ENCODE assay signal across 8 cellular contexts in genomic region chr1:153568367-153569099, GRCh38. TPM values are rescaled to one million over a fixed set of nuclear protein-coding genes. Genes with fewer than 3 reads are reported as not detected.
DNase-seq lines count a peak whose midpoint lies in the region; ATAC-seq, FAIRE-seq and TF ChIP-seq lines count a peak whose summit lies in the region.

No MANE protein-coding gene starts in this region.

- peak; percentile 99 for TF ChIP-seq CTCF in GM12872 (IDR thresholded peaks at IDR 0.05; ENCODE audit: insufficient read depth, low read depth, low read length)
- peak; percentile 95 for TF ChIP-seq CTCF in astrocyte (IDR thresholded peaks at IDR 0.05; ENCODE audit: insufficient read depth, low read depth, low read length)

- H3K9me3 Mint-ChIP-seq in astrocyte (ENCODE audit: unreplicated experiment) = no peaks in the 10 kb centered on the region

- H3K36me3 ChIP-seq in astrocyte (ENCODE audit: insufficient read depth, low read length) = no peaks in the 10 kb centered on the region
- no peaks in the 10 kb centered on the region for H3K36me3 ChIP-seq in rectal smooth muscle tissue (ENCODE audit: control insufficient read depth, insufficient read depth, low read length)
- H3K36me3 ChIP-seq in aorta (ENCODE audit: control insufficient read depth in 1 of 2, insufficient read depth in 2 of 2, low read length in 1 of 2) = no peaks in the 10 kb centered on the region

- H4K20me1 ChIP-seq in astrocyte (ENCODE audit: insufficient read depth, low read length) = no peaks in the 10 kb centered on the region

- 6% methylated on average over 25 of the region's 25 CpGs for WGBS in aorta, 2 donors

- H3K4me3 Mint-ChIP-seq in astrocyte (ENCODE audit: unreplicated experiment) = peak overlapping the region; percentile 22

- H3K4me1 ChIP-seq in astrocyte (ENCODE audit: insufficient read depth, low read length) = peaks cover 60% of the 10 kb centered on the region
- peaks cover 31% of the 10 kb centered on the region for H3K4me1 ChIP-seq in rectal smooth muscle tissue (ENCODE audit: control insufficient read depth, insufficient read depth, low read length)
- H3K4me1 ChIP-seq in aorta (ENCODE audit: control insufficient read depth in 1 of 2, insufficient read depth in 2 of 2, low read length in 2 of 2) = no peaks in the 10 kb centered on the region

- H3K27ac Mint-ChIP-seq in astrocyte (ENCODE audit: unreplicated experiment) = peak overlapping the region; percentile 98

- H3K4me1 Mint-ChIP-seq in astrocyte (ENCODE audit: low read depth, unreplicated experiment) = peaks cover 40% of the 10 kb centered on the region

- H3K27ac ChIP-seq in astrocyte (ENCODE audit: low read depth, low read length) (peak overlapping the region; percentile 100), rectal smooth muscle tissue (ENCODE audit: low read depth, low read length) (peak overlapping the region; percentile 53), aorta (ENCODE audit: low read depth in 1 of 2, low read length in 2 of 2) (peak overlapping the region; percentile 17 to 60)

- DNase-seq in NCI-H187 treated with DMSO at 0.1 percent for 48 hours (lab: John Stamatoyannopoulos, UW) (peak; percentile 90), T-helper 9 cell (peak; percentile 77), astrocyte (ENCODE audit: low read depth) (peak; percentile 75), hepatic stellate cell (ENCODE audit: low spot score) (peak; percentile 91), aorta (peak; percentile 92 to 97)

- no peaks in the 10 kb centered on the region for H3K79me2 ChIP-seq in astrocyte (ENCODE audit: insufficient read depth, low read length)

- peaks cover 1% of the 10 kb centered on the region for H3K36me3 Mint-ChIP-seq in astrocyte (ENCODE audit: low read depth, unreplicated experiment)

- H3K9me3 ChIP-seq in astrocyte (ENCODE audit: insufficient read depth, low read depth, low read length) (no peaks in the 10 kb centered on the region), aorta (ENCODE audit: control insufficient read depth, low read length) (no peaks in the 10 kb centered on the region)

- peak overlapping the region; percentile 71 for H3K4me2 ChIP-seq in astrocyte (ENCODE audit: low read length)

- intact Hi-C loops in aorta (cut with DNase I) = loop anchor here (1.0 to 2.0 kb wide), 3 partner anchors 35 to 57 kb away; no protein-coding TSS in a partner anchor

- no peaks in the 10 kb centered on the region for H3K27me3 Mint-ChIP-seq in astrocyte (ENCODE audit: low read depth, unreplicated experiment)

- no peaks in the 10 kb centered on the region for H3K27me3 ChIP-seq in astrocyte (ENCODE audit: insufficient read depth, low read length)
- H3K27me3 ChIP-seq in rectal smooth muscle tissue (ENCODE audit: control insufficient read depth, insufficient read depth, low read length) = no peaks in the 10 kb centered on the region
- no peaks in the 10 kb centered on the region for H3K27me3 ChIP-seq in aorta (ENCODE audit: control insufficient read depth in 1 of 2, insufficient read depth in 2 of 2, low read length in 1 of 2)

- H3K9ac ChIP-seq in astrocyte (ENCODE audit: low read length) (peak overlapping the region; percentile 82), rectal smooth muscle tissue (ENCODE audit: low read length) (no peak overlapping the region)

- no peak for FAIRE-seq in astrocyte (lab: Jason Lieb, UNC)

- ATAC-seq in aorta (ENCODE audit: low FRiP score) = peak; percentile 71
- ATAC-seq in HG02852 (IDR thresholded peaks at IDR 0.05; ENCODE audit: unreplicated experiment) = no peak

- H3K4me3 ChIP-seq in astrocyte (ENCODE audit: insufficient read depth, low read depth, low read length) (peak overlapping the region; percentile 8), rectal smooth muscle tissue (ENCODE audit: low read length) (peak overlapping the region; percentile 32), aorta (ENCODE audit: low read length in 2 of 2) (peak overlapping the region in 1 of 2 donors; percentile 6)

- H2AFZ ChIP-seq in astrocyte (ENCODE audit: low read depth, low read length) = peak overlapping the region; percentile 80

RNA-seq across cellular contexts. Expression of gene S100A2, which starts 2.9 kb away (rescaled TPM):
- total RNA-seq in astrocyte (3.0 and 3.8 TPM in 2 replicates), aorta (1 to 10 TPM; 1.8 TPM)
- polyA plus RNA-seq in aorta = 1 to 10 TPM; 2.1 to 6.4 TPM

RNA-seq across cellular contexts. Expression of gene S100A3, which starts 19.5 kb away (rescaled TPM):
- 12.8 and 14.6 TPM in 2 replicates for total RNA-seq in astrocyte
- total RNA-seq in aorta = 1 to 10 TPM; 2.3 to 3.8 TPM
- polyA plus RNA-seq in aorta = 10 to 100 TPM in 1 of 2 donors, 1 to 10 TPM in 1; 3.0 to 11.7 TPM

RNA-seq across cellular contexts. Expression of gene S100A4, which starts 22.9 kb away (rescaled TPM):
- total RNA-seq in astrocyte (58.5 and 69.3 TPM in 2 replicates), aorta (100 to 1,000 TPM; 406 to 967 TPM)
- polyA plus RNA-seq in aorta = 1,000 to 10,000 TPM; 3,369 to 4,033 TPM

RNA-seq across cellular contexts. Expression of gene S100A5, which starts 27.8 kb away (rescaled TPM):
- total RNA-seq in astrocyte (0.39 TPM in 1 of 2 replicates, not detected in the other), aorta (not detected)
- polyA plus RNA-seq in aorta = not detected

RNA-seq across cellular contexts. Expression of gene S100A6, which starts 32.7 kb away (rescaled TPM):
- total RNA-seq in astrocyte (74.4 and 125 TPM in 2 replicates), aorta (1,000 to 10,000 TPM in 1 of 2 donors, 100 to 1,000 TPM in 1; 934 to 1,126 TPM)
- 1,000 to 10,000 TPM; 3,932 to 5,181 TPM for polyA plus RNA-seq in aorta

Comparison
In these comparisons a context has a peak if more than half of its experiments do, and no peak if none do; other contexts are left out.
1. H3K27ac ChIP-seq: peak in every context shown above with its lines; median percentile 100 in astrocyte; 53 in rectal smooth muscle tissue; 38 in aorta.